Comparison of ENCODE assay signal across 2 cellular contexts in the genomic region with DNA sequence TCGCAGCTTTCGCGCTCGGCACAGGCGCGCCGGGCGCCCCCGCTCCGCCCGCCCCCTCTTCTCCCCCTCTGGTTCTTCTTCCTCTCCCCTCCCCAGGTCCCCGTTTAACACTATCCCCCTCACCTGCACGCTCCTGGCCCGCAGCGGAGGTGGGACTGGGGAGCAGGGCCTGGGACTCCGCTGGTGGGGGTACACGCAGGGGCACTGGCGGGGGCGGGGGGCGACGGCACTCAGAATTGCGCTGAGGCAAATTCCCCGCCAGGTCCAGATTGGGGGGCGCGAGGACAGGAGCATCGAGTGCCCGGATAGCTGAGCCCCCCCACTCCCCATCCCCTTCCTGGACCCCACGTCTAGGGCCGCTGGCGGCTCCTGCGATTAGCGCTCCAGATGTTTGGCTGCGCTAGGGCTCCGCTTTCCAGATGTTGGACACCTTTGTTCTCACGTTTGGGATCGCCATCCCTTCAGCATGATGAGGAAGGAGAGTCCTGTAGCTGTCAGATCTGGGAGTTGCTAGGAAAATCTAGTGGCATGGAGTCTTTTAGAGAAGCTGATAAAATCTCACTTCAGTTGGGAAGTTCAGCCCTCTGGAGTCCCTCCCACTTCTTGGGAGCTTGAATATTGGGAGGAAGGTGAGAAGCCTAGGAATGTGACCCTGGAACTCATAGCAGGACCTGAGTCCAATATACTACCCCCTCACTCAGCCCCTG.
A peak's percentile ranks its signal among the peaks of the same experiment; 100 is the strongest.
TF ChIP-seq lines count a peak whose summit lies in the region.

No MANE protein-coding gene starts in this region.

TF ChIP-seq in A549, 52 proteins besides CTCF, POLR2A, EP300 and RAD21 (continued from another document):
- TF ChIP-seq RNF2 (IDR thresholded peaks at IDR 0.05; ENCODE audit: borderline replicate concordance, low read depth) (no peak), HOXB13 (CRISPR knock-in tag; IDR thresholded peaks at IDR 0.05; ENCODE audit: low read depth) (no peak), BHLHE40 (IDR thresholded peaks at IDR 0.05; ENCODE audit: low read depth, low read length) (no peak)

TF ChIP-seq in HEK293, 187 proteins besides CTCF, POLR2A, EP300 and RAD21 (continued from another document):
- TF ChIP-seq, protein P1, sequence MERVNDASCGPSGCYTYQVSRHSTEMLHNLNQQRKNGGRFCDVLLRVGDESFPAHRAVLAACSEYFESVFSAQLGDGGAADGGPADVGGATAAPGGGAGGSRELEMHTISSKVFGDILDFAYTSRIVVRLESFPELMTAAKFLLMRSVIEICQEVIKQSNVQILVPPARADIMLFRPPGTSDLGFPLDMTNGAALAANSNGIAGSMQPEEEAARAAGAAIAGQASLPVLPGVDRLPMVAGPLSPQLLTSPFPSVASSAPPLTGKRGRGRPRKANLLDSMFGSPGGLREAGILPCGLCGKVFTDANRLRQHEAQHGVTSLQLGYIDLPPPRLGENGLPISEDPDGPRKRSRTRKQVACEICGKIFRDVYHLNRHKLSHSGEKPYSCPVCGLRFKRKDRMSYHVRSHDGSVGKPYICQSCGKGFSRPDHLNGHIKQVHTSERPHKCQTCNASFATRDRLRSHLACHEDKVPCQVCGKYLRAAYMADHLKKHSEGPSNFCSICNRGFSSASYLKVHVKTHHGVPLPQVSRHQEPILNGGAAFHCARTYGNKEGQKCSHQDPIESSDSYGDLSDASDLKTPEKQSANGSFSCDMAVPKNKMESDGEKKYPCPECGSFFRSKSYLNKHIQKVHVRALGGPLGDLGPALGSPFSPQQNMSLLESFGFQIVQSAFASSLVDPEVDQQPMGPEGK (tag by site-specific recombination; IDR thresholded peaks at IDR 0.05) = peak; percentile 10; the same call in 1 of the 2 replicates
- TF ChIP-seq, protein P2, sequence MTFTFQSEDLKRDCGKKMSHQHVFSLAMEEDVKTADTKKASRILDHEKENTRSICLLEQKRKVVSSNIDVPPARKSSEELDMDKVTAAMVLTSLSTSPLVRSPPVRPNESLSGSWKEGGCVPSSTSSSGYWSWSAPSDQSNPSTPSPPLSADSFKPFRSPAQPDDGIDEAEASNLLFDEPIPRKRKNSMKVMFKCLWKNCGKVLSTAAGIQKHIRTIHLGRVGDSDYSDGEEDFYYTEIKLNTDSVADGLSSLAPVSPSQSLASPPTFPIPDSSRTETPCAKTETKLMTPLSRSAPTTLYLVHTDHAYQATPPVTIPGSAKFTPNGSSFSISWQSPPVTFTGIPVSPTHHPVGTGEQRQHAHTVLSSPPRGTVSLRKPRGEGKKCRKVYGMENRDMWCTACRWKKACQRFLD (tag by site-specific recombination; IDR thresholded peaks at IDR 0.05) = no peak
- TF ChIP-seq ZNF10 (tag by site-specific recombination; IDR thresholded peaks at IDR 0.05) = no peak
- TF ChIP-seq, protein P3, sequence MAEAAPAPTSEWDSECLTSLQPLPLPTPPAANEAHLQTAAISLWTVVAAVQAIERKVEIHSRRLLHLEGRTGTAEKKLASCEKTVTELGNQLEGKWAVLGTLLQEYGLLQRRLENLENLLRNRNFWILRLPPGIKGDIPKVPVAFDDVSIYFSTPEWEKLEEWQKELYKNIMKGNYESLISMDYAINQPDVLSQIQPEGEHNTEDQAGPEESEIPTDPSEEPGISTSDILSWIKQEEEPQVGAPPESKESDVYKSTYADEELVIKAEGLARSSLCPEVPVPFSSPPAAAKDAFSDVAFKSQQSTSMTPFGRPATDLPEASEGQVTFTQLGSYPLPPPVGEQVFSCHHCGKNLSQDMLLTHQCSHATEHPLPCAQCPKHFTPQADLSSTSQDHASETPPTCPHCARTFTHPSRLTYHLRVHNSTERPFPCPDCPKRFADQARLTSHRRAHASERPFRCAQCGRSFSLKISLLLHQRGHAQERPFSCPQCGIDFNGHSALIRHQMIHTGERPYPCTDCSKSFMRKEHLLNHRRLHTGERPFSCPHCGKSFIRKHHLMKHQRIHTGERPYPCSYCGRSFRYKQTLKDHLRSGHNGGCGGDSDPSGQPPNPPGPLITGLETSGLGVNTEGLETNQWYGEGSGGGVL (tag by site-specific recombination; IDR thresholded peaks at IDR 0.05) = peak; percentile 34; the same call in 1 of the 2 replicates
